ENCODE assay signal across 21 cellular contexts in genomic region chr14:100864960-100865681, GRCh38. TPM values are rescaled to one million over a fixed set of nuclear protein-coding genes. Genes with fewer than 3 reads are reported as not detected.
DNase-seq lines count a peak whose midpoint lies in the region; ATAC-seq and TF ChIP-seq lines count a peak whose summit lies in the region.
"Had no signal": no experiment of that assay in that cellular context is flagged by ENCODE, and none has a peak within 500 bp of the region (broad histone marks: within the 10 kb centered on the region; RNA-seq: fewer than 3 reads in every experiment).

No MANE protein-coding gene starts in this region.

- no peak for ATAC-seq in activated CD4-positive, alpha-beta T cell treated with anti-CD3 and anti-CD28 coated beads for 36 hours
- ATAC-seq: activated CD4-positive, CD25-positive, alpha-beta regulatory T cell treated with anti-CD3 and anti-CD28 coated beads, Interleukin-2, amount 50 U/mL, for 24 hours; activated CD8-positive, alpha-beta memory T cell treated with anti-CD3 and anti-CD28 coated beads, Interleukin-2, amount 10 ng/mL, durations not matched to agents 7 days and 5 days; naive thymus-derived CD8-positive, alpha-beta T cell; T-helper 17 cell had no signal

- no peak overlapping the region for H4K8ac ChIP-seq in neuronal stem cell (ENCODE audit: low read depth, low read length)

- H3K27me3 Mint-ChIP-seq in T-helper 2 cell treated with Interferon-gamma antibody and Interleukin-4, amounts not matched to agents 5 μg/mL and 100 μg/mL, for 36 hours (ENCODE audit: low read depth): no peaks in the 10 kb centered on the region
- H3K27me3 Mint-ChIP-seq in activated CD4-positive, alpha-beta T cell treated with anti-CD3 and anti-CD28 coated beads for 36 hours: peaks cover 4% of the 10 kb centered on the region
- H3K27me3 Mint-ChIP-seq: activated CD8-positive, alpha-beta memory T cell treated with anti-CD3 and anti-CD28 coated beads, Interleukin-2, amount 10 ng/mL, durations not matched to agents 7 days and 5 days had no signal

- no peak overlapping the region for H3K9ac ChIP-seq in neuronal stem cell (ENCODE audit: low read depth, low read length, poor library complexity)

- H4K91ac ChIP-seq in neuronal stem cell (ENCODE audit: low read depth, low read length, poor library complexity): no peak overlapping the region

- no peak overlapping the region for H3K23ac ChIP-seq in neuronal stem cell (ENCODE audit: low read depth, low read length, poor library complexity)

- WGBS in neuronal stem cell (ENCODE audit: extremely low coverage in 2 of 2, insufficient read length in 2 of 2, insufficient replicate concordance in 1 of 2), 2 donors: no CpG with 5 or more reads among the region's 9 CpGs

- no peak overlapping the region for H3K4me2 ChIP-seq in neuronal stem cell (ENCODE audit: insufficient read depth, low read length, poor library complexity, severe bottlenecking)

- H3K79me1 ChIP-seq in neuronal stem cell (ENCODE audit: low read depth, low read length): no peaks in the 10 kb centered on the region

- no peaks in the 10 kb centered on the region for H3K4me1 ChIP-seq in HEK293 (ENCODE audit: control insufficient read depth, insufficient read depth, low read length)
- H3K4me1 ChIP-seq in neuronal stem cell (ENCODE audit: control insufficient read depth in 2 of 2, insufficient read depth in 1 of 2, low read depth in 1 of 2, low read length in 2 of 2): peaks cover 0 to 7% of the 10 kb centered on the region in 2 donors
- H3K4me1 ChIP-seq: ascending aorta, stomach had no signal

- H2BK15ac ChIP-seq in neuronal stem cell (ENCODE audit: low read length): peak overlapping the region; percentile 92

- no peaks in the 10 kb centered on the region for H3K4me1 Mint-ChIP-seq in T-helper 2 cell treated with Interferon-gamma antibody and Interleukin-4, amounts not matched to agents 5 μg/mL and 100 μg/mL, for 36 hours (ENCODE audit: low read depth)
- H3K4me1 Mint-ChIP-seq in activated CD4-positive, alpha-beta T cell treated with anti-CD3 and anti-CD28 coated beads for 36 hours: no peaks in the 10 kb centered on the region
- H3K4me1 Mint-ChIP-seq: activated CD8-positive, alpha-beta memory T cell treated with anti-CD3 and anti-CD28 coated beads, Interleukin-2, amount 10 ng/mL, durations not matched to agents 7 days and 5 days; naive thymus-derived CD8-positive, alpha-beta T cell; T-helper 17 cell had no signal

- H3K4me3 ChIP-seq in HEK293 (ENCODE audit: low read depth, low read length): no peak overlapping the region
- no peak overlapping the region for H3K4me3 ChIP-seq in neuronal stem cell (ENCODE audit: low read length in 2 of 2)
- H3K4me3 ChIP-seq: ascending aorta, lung, stomach had no signal

- H3K27ac ChIP-seq in HEK293 (ENCODE audit: extremely low read depth, low read depth, low read length): no peak overlapping the region
- H3K27ac ChIP-seq in neuronal stem cell (replicated peaks; ENCODE audit: low read length): no peak overlapping the region
- H3K27ac ChIP-seq: ascending aorta, stomach had no signal

- H3K9me3 ChIP-seq in HEK293 (ENCODE audit: control insufficient read depth, insufficient read depth, low read depth, low read length) (no peaks in the 10 kb centered on the region), neuronal stem cell (replicated peaks in 1 of 2; ENCODE audit: control insufficient read depth in 2 of 2, insufficient read depth in 1 of 2, low read depth in 1 of 2, low read length in 2 of 2) (peaks cover 0 to 7% of the 10 kb centered on the region in 2 donors)
- H3K9me3 ChIP-seq: ascending aorta, stomach had no signal

- intact Hi-C loops in activated CD4-positive, alpha-beta T cell treated with anti-CD3 and anti-CD28 coated beads for 36 hours (cut with DNase I, micrococcal nuclease): no loop called here

- H3K9me3 Mint-ChIP-seq in T-helper 2 cell treated with Interferon-gamma antibody and Interleukin-4, amounts not matched to agents 5 μg/mL and 100 μg/mL, for 36 hours: no peaks in the 10 kb centered on the region
- no peaks in the 10 kb centered on the region for H3K9me3 Mint-ChIP-seq in activated CD4-positive, alpha-beta T cell treated with anti-CD3 and anti-CD28 coated beads for 36 hours (ENCODE audit: low read depth)
- H3K9me3 Mint-ChIP-seq: naive thymus-derived CD8-positive, alpha-beta T cell had no signal

- H3K36me3 ChIP-seq in HEK293 (ENCODE audit: control insufficient read depth in 2 of 2, insufficient read depth in 1 of 2, low read length in 2 of 2) (no peaks in the 10 kb centered on the region), neuronal stem cell (replicated peaks in 1 of 2; ENCODE audit: control insufficient read depth in 2 of 2, insufficient read depth in 2 of 2, low read length in 2 of 2) (no peaks in the 10 kb centered on the region)
- H3K36me3 ChIP-seq: ascending aorta, stomach had no signal

- peak; percentile 42 for DNase-seq in AG08396 (ENCODE audit: low spot score)
- DNase-seq in fibroblast of peridontal ligament (ENCODE audit: extremely low read depth): peak; percentile 48
- DNase-seq in neuronal stem cell (ENCODE audit: low spot score): no peak
- DNase-seq in T-helper 2 cell treated with Interferon-gamma antibody and Interleukin-4, amounts not matched to agents 5 μg/mL and 100 μg/mL, for 36 hours (ENCODE audit: low spot score): no peak
- DNase-seq in activated CD4-positive, alpha-beta T cell treated with anti-CD3 and anti-CD28 coated beads for 36 hours: no peak
- DNase-seq in superior temporal gyrus (ENCODE audit: extremely low spot score): no peak
- no peak for DNase-seq in T-helper 2 cell
- DNase-seq: activated CD8-positive, alpha-beta memory T cell treated with anti-CD3 and anti-CD28 coated beads, Interleukin-2, amount 10 ng/mL, durations not matched to agents 7 days and 5 days; Calu3; MM.1S; NCI-H1694; NCI-H446; SHP77; stomach had no signal

- no peak overlapping the region for H3K4ac ChIP-seq in neuronal stem cell (ENCODE audit: low read length)

- POLR2A ChIA-PET in HEK293 (lab: Yijun Ruan, JAX): no interaction called here
- POLR2A ChIA-PET in activated CD4-positive, alpha-beta T cell treated with anti-CD3 and anti-CD28 coated beads for 36 hours (lab: Charles Lee): no interaction called here

- no peaks in the 10 kb centered on the region for H3K27me3 ChIP-seq in neuronal stem cell (ENCODE audit: control insufficient read depth in 3 of 3, insufficient read depth in 3 of 3, low read depth in 1 of 3, low read length in 3 of 3)
- H3K27me3 ChIP-seq: ascending aorta had no signal

- TF ChIP-seq CTCF in HEK293 (tag by site-specific recombination; IDR thresholded peaks at IDR 0.05): no peak

- CTCF ChIA-PET in HEK293 (lab: Yijun Ruan, JAX): interaction anchor here (0.5 to 0.6 kb wide), 2 partner anchors 236 to 240 kb away, joined by 3 read pairs; no protein-coding TSS in a partner anchor
- CTCF ChIA-PET in activated CD4-positive, alpha-beta T cell treated with anti-CD3 and anti-CD28 coated beads for 36 hours (lab: Charles Lee): interaction anchor here (0.6 to 1.3 kb wide), 2 partner anchors 10 to 147 kb away, joined by 3 to 4 read pairs; no protein-coding TSS in a partner anchor

- H2BK120ac ChIP-seq in neuronal stem cell (ENCODE audit: low read depth, low read length): peak overlapping the region; percentile 10

- peak overlapping the region; percentile 92 for H3K18ac ChIP-seq in neuronal stem cell (ENCODE audit: low read length)

- no peak overlapping the region for H2BK12ac ChIP-seq in neuronal stem cell (ENCODE audit: low read length)

- H2BK5ac ChIP-seq in neuronal stem cell (ENCODE audit: low read length): peak overlapping the region; percentile 62

- H3K14ac ChIP-seq in neuronal stem cell (ENCODE audit: low read length): no peak overlapping the region

- peak overlapping the region; percentile 96 for H2AK5ac ChIP-seq in neuronal stem cell (ENCODE audit: low read depth, low read length)

- H3K27ac Mint-ChIP-seq in T-helper 2 cell treated with Interferon-gamma antibody and Interleukin-4, amounts not matched to agents 5 μg/mL and 100 μg/mL, for 36 hours: no peak overlapping the region
- H3K27ac Mint-ChIP-seq in activated CD4-positive, alpha-beta T cell treated with anti-CD3 and anti-CD28 coated beads for 36 hours: no peak overlapping the region
- H3K27ac Mint-ChIP-seq: activated CD8-positive, alpha-beta memory T cell treated with anti-CD3 and anti-CD28 coated beads, Interleukin-2, amount 10 ng/mL, durations not matched to agents 7 days and 5 days; naive thymus-derived CD8-positive, alpha-beta T cell; T-helper 17 cell had no signal

- H3K36me3 Mint-ChIP-seq in T-helper 2 cell treated with Interferon-gamma antibody and Interleukin-4, amounts not matched to agents 5 μg/mL and 100 μg/mL, for 36 hours (ENCODE audit: low read depth): no peaks in the 10 kb centered on the region
- no peaks in the 10 kb centered on the region for H3K36me3 Mint-ChIP-seq in activated CD4-positive, alpha-beta T cell treated with anti-CD3 and anti-CD28 coated beads for 36 hours (ENCODE audit: low read depth)
- H3K36me3 Mint-ChIP-seq: activated CD8-positive, alpha-beta memory T cell treated with anti-CD3 and anti-CD28 coated beads, Interleukin-2, amount 10 ng/mL, durations not matched to agents 7 days and 5 days; naive thymus-derived CD8-positive, alpha-beta T cell had no signal

- H3K4me3 Mint-ChIP-seq in T-helper 2 cell treated with Interferon-gamma antibody and Interleukin-4, amounts not matched to agents 5 μg/mL and 100 μg/mL, for 36 hours: no peak overlapping the region
- no peak overlapping the region for H3K4me3 Mint-ChIP-seq in activated CD4-positive, alpha-beta T cell treated with anti-CD3 and anti-CD28 coated beads for 36 hours
- H3K4me3 Mint-ChIP-seq: activated CD8-positive, alpha-beta memory T cell treated with anti-CD3 and anti-CD28 coated beads, Interleukin-2, amount 10 ng/mL, durations not matched to agents 7 days and 5 days; naive thymus-derived CD8-positive, alpha-beta T cell; T-helper 17 cell had no signal

- H2AFZ ChIP-seq in neuronal stem cell (ENCODE audit: low read length): no peak overlapping the region

TF ChIP-seq in HEK293, 187 proteins besides CTCF, POLR2A, EP300 and RAD21 (continues in another document):
- TF ChIP-seq ZFHX2 (tag by site-specific recombination; conservative IDR thresholded peaks at IDR 0.05): no peak

RNA-seq across cellular contexts. Expression of gene RTL1, which starts 38.4 kb away (rescaled TPM):
- polyA plus RNA-seq in neuronal stem cell (2013, experiment 1 of 2): 3.6 TPM
- polyA plus RNA-seq in neuronal stem cell (2013, experiment 2 of 2): 3.6 TPM
- total RNA-seq in activated CD4-positive, alpha-beta T cell treated with anti-CD3 and anti-CD28 coated beads for 36 hours: not detected
- total RNA-seq: activated CD8-positive, alpha-beta memory T cell treated with anti-CD3 and anti-CD28 coated beads, Interleukin-2, amount 10 ng/mL, durations not matched to agents 7 days and 5 days; ascending aorta; naive thymus-derived CD8-positive, alpha-beta T cell; renal cortical epithelial cell; stomach; T-helper 17 cell had no signal
- polyA plus RNA-seq: naive thymus-derived CD8-positive, alpha-beta T cell; stomach had no signal

RNA-seq across cellular contexts. Expression of gene MEG3, which starts 39.2 kb away (rescaled TPM):
- polyA plus RNA-seq in neuronal stem cell (2013, experiment 1 of 2): 61.0 TPM
- polyA plus RNA-seq in neuronal stem cell (2013, experiment 2 of 2): 58.1 TPM
- not detected for total RNA-seq in activated CD4-positive, alpha-beta T cell treated with anti-CD3 and anti-CD28 coated beads for 36 hours
- total RNA-seq: activated CD8-positive, alpha-beta memory T cell treated with anti-CD3 and anti-CD28 coated beads, Interleukin-2, amount 10 ng/mL, durations not matched to agents 7 days and 5 days; Calu3; naive thymus-derived CD8-positive, alpha-beta T cell had no signal
- polyA plus RNA-seq: naive thymus-derived CD8-positive, alpha-beta T cell had no signal

Comparison
In these comparisons a context has a peak if more than half of its experiments do, and no peak if none do; other contexts are left out.
1. DNase-seq: peak in AG08396 (single experiment) and fibroblast of peridontal ligament (single experiment); none in neuronal stem cell (single experiment), T-helper 2 cell treated with Interferon-gamma antibody and Interleukin-4, amounts not matched to agents 5 μg/mL and 100 μg/mL, for 36 hours (single experiment), activated CD4-positive, alpha-beta T cell treated with anti-CD3 and anti-CD28 coated beads for 36 hours (single experiment), superior temporal gyrus (single experiment) and T-helper 2 cell (0 of 5).